Comparison of ENCODE assay signal across 1 cellular context in genomic region chr3:170159933-170160332, GRCh38.
TF ChIP-seq lines count a peak whose summit lies in the region.

No MANE protein-coding gene starts in this region.

TF ChIP-seq in HepG2, 621 proteins besides CTCF, POLR2A, EP300 and RAD21:
- no peak for TF ChIP-seq ZNF629 (CRISPR knock-in tag; conservative IDR thresholded peaks at IDR 0.05)
- TF ChIP-seq, protein P1, sequence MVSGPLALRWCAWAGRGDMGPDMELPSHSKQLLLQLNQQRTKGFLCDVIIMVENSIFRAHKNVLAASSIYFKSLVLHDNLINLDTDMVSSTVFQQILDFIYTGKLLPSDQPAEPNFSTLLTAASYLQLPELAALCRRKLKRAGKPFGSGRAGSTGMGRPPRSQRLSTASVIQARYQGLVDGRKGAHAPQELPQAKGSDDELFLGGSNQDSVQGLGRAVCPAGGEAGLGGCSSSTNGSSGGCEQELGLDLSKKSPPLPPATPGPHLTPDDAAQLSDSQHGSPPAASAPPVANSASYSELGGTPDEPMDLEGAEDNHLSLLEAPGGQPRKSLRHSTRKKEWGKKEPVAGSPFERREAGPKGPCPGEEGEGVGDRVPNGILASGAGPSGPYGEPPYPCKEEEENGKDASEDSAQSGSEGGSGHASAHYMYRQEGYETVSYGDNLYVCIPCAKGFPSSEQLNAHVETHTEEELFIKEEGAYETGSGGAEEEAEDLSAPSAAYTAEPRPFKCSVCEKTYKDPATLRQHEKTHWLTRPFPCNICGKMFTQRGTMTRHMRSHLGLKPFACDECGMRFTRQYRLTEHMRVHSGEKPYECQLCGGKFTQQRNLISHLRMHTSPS (CRISPR knock-in tag; IDR thresholded peaks at IDR 0.05; ENCODE audit: low read depth): no peak
- TF ChIP-seq ZNF317 (CRISPR knock-in tag; IDR thresholded peaks at IDR 0.05): no peak
- TF ChIP-seq ATF6 (CRISPR knock-in tag; conservative IDR thresholded peaks at IDR 0.05): no peak
- no peak for TF ChIP-seq ZKSCAN8 (CRISPR knock-in tag; IDR thresholded peaks at IDR 0.05; ENCODE audit: borderline replicate concordance)
- TF ChIP-seq, protein P2, sequence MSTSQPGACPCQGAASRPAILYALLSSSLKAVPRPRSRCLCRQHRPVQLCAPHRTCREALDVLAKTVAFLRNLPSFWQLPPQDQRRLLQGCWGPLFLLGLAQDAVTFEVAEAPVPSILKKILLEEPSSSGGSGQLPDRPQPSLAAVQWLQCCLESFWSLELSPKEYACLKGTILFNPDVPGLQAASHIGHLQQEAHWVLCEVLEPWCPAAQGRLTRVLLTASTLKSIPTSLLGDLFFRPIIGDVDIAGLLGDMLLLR (CRISPR knock-in tag; IDR thresholded peaks at IDR 0.05): no peak
- TF ChIP-seq POGZ (CRISPR knock-in tag; IDR thresholded peaks at IDR 0.05): no peak
- no peak for TF ChIP-seq PHB2 (IDR thresholded peaks at IDR 0.05; ENCODE audit: partially characterized antibody)
- TF ChIP-seq ZFX (CRISPR knock-in tag; IDR thresholded peaks at IDR 0.05; ENCODE audit: low read depth): no peak
- TF ChIP-seq SIX4 (CRISPR knock-in tag; IDR thresholded peaks at IDR 0.05): no peak
- TF ChIP-seq MAFF (IDR thresholded peaks at IDR 0.05; ENCODE audit: low read depth, low read length): no peak
TF ChIP-seq in HepG2: peak in this region for 0.
